ENCODE assay signal across 26 cellular contexts in the genomic region with DNA sequence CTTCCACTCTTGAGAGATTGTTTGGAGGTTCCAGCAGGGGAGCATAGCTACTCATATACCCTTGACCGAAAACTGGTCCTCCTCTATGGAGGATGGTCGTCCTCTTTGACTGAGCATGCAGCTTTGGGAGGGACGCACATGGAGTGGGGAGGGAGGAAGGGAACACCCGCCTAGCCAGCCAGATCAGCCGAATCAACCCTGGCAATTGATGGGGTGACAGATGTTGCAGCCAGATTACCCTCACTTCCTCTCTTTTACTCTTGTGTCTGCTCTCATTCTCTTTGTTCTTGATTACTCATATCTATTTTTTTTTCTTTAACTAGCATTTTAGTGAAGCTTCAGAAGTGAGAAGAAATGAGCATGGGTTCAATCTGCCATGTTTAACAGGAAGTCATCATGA. TPM values are rescaled to one million over a fixed set of nuclear protein-coding genes. Genes with fewer than 3 reads are reported as not detected.
DNase-seq lines count a peak whose midpoint lies in the region; ATAC-seq and TF ChIP-seq lines count a peak whose summit lies in the region.
"Had no signal": no experiment of that assay in that cellular context is flagged by ENCODE, and none has a peak within 500 bp of the region (broad histone marks: within the 10 kb centered on the region; RNA-seq: fewer than 3 reads in every experiment).

No MANE protein-coding gene starts in this region.

- no peaks in the 10 kb centered on the region for H3K79me2 ChIP-seq in DND-41 (ENCODE audit: insufficient read depth, low read length)

- H3K27ac Mint-ChIP-seq in activated T-helper 2 cell treated with anti-CD3 and anti-CD28 coated beads, Interferon-gamma antibody, Interleukin-2, Interleukin-4, amounts not matched to agents 10 μg/mL and 5 μg/mL and 100 μg/mL, durations not matched to agents 14 hours and 24 hours and 36 hours, result peak overlapping the region; percentile 1
- H3K27ac Mint-ChIP-seq: activated naive CD8-positive, alpha-beta T cell; activated T-cell treated with anti-CD3 and anti-CD28 coated beads, Interleukin-2, amount 50 U/mL, for 24 hours; CD4-positive, alpha-beta T cell; nephron progenitor cell; stimulated activated naive CD8-positive, alpha-beta T cell treated with anti-CD3 and anti-CD28 coated beads, Interleukin-15, Interleukin-2, amounts not matched to agents 100 ng/mL and 50 ng/mL, for 24 hours had no signal

- H3K4me3 Mint-ChIP-seq in activated T-helper 2 cell treated with anti-CD3 and anti-CD28 coated beads, Interferon-gamma antibody, Interleukin-2, Interleukin-4, amounts not matched to agents 10 μg/mL and 5 μg/mL and 100 μg/mL, durations not matched to agents 14 hours and 24 hours and 36 hours (ENCODE audit: low read depth), result no peak overlapping the region
- H3K4me3 Mint-ChIP-seq: activated naive CD8-positive, alpha-beta T cell; activated T-cell treated with anti-CD3 and anti-CD28 coated beads, Interleukin-2, amount 50 U/mL, for 24 hours; CD4-positive, alpha-beta T cell; nephron progenitor cell; stimulated activated naive CD8-positive, alpha-beta T cell treated with anti-CD3 and anti-CD28 coated beads, Interleukin-15, Interleukin-2, amounts not matched to agents 100 ng/mL and 50 ng/mL, for 24 hours had no signal

- H3K9me3 Mint-ChIP-seq in activated T-helper 2 cell treated with anti-CD3 and anti-CD28 coated beads, Interferon-gamma antibody, Interleukin-2, Interleukin-4, amounts not matched to agents 10 μg/mL and 5 μg/mL and 100 μg/mL, durations not matched to agents 14 hours and 24 hours and 36 hours, result peaks cover 14% of the 10 kb centered on the region

- no peak overlapping the region for H2AFZ ChIP-seq in DND-41 (ENCODE audit: low read depth, low read length)
- H2AFZ ChIP-seq: GM23248, hepatocyte had no signal

- no peak overlapping the region for H3K27ac ChIP-seq in DND-41 (ENCODE audit: low read length)
- H3K27ac ChIP-seq: gastrocnemius medialis, GM23248, ovary had no signal

- peaks cover 61% of the 10 kb centered on the region for H3K36me3 Mint-ChIP-seq in activated T-helper 2 cell treated with anti-CD3 and anti-CD28 coated beads, Interferon-gamma antibody, Interleukin-2, Interleukin-4, amounts not matched to agents 10 μg/mL and 5 μg/mL and 100 μg/mL, durations not matched to agents 14 hours and 24 hours and 36 hours (ENCODE audit: low read depth)

- no peaks in the 10 kb centered on the region for H3K27me3 ChIP-seq in DND-41 (ENCODE audit: insufficient read depth, low read length, poor library complexity)
- H3K27me3 ChIP-seq: gastrocnemius medialis, hepatocyte, ovary had no signal

- H3K4me1 Mint-ChIP-seq in activated T-helper 2 cell treated with anti-CD3 and anti-CD28 coated beads, Interferon-gamma antibody, Interleukin-2, Interleukin-4, amounts not matched to agents 10 μg/mL and 5 μg/mL and 100 μg/mL, durations not matched to agents 14 hours and 24 hours and 36 hours (ENCODE audit: low read depth), result peaks cover 24% of the 10 kb centered on the region

- H3K36me3 ChIP-seq in DND-41 (ENCODE audit: insufficient read depth, low read length), result peaks cover 27% of the 10 kb centered on the region; the same call in 1 of the 2 replicates
- H3K36me3 ChIP-seq: ovary, thoracic aorta had no signal

- CTCF ChIA-PET in HEK293T (lab: Yijun Ruan, JAX), result no interaction called here

- no peaks in the 10 kb centered on the region for H3K4me1 ChIP-seq in DND-41 (ENCODE audit: insufficient read depth, low read length)

- ATAC-seq in DND-41 (ENCODE audit: insufficient read depth, low read depth), result peak; percentile 33; the same call in 1 of the 3 replicates
- ATAC-seq: gastrocnemius medialis had no signal

- no peaks in the 10 kb centered on the region for H3K27me3 Mint-ChIP-seq in activated T-helper 2 cell treated with anti-CD3 and anti-CD28 coated beads, Interferon-gamma antibody, Interleukin-2, Interleukin-4, amounts not matched to agents 10 μg/mL and 5 μg/mL and 100 μg/mL, durations not matched to agents 14 hours and 24 hours and 36 hours (ENCODE audit: low read depth)
- H3K27me3 Mint-ChIP-seq: activated naive CD8-positive, alpha-beta T cell; activated T-cell treated with anti-CD3 and anti-CD28 coated beads, Interleukin-2, amount 50 U/mL, for 24 hours; CD4-positive, alpha-beta T cell; stimulated activated naive CD8-positive, alpha-beta T cell treated with anti-CD3 and anti-CD28 coated beads, Interleukin-15, Interleukin-2, amounts not matched to agents 100 ng/mL and 50 ng/mL, for 24 hours had no signal

- H3K9me3 ChIP-seq in DND-41 (ENCODE audit: insufficient read depth, low read length, severe bottlenecking), result no peaks in the 10 kb centered on the region
- H3K9me3 ChIP-seq: gastrocnemius medialis, ovary, thoracic aorta had no signal

- TF ChIP-seq CTCF in DND-41 (IDR thresholded peaks at IDR 0.05; ENCODE audit: borderline replicate concordance, extremely low read depth, low read length, poor library complexity, severe bottlenecking), result no peak

- no peak overlapping the region for H3K4me3 ChIP-seq in DND-41 (ENCODE audit: low read depth in 1 of 2, low read length in 2 of 2)
- H3K4me3 ChIP-seq: gastrocnemius medialis, GM23248, hepatocyte, lung, ovary, skin epidermis, thoracic aorta had no signal

- no peak overlapping the region for H3K4me2 ChIP-seq in DND-41 (ENCODE audit: insufficient read depth, low read length)

- H4K20me1 ChIP-seq in DND-41 (ENCODE audit: insufficient read depth, low read length), result no peaks in the 10 kb centered on the region

- POLR2A ChIA-PET in HEK293T (lab: Yijun Ruan, JAX), result no interaction called here

- DNase-seq in SIG-M5 treated with dmso at 0.1 percent for 504 hours (lab: John Stamatoyannopoulos, UW; ENCODE audit: unreplicated experiment) (peak; percentile 11), SIG-M5 (lab: John Stamatoyannopoulos, UW) (no peak), DND-41 (no peak), OCI-M1 (lab: John Stamatoyannopoulos, UW) (peak; percentile 96), NCI-H226 (no peak), midbrain (lab: John Stamatoyannopoulos, UW) (no peak), HEK293T (ENCODE audit: extremely low spot score) (no peak)
- DNase-seq in activated T-helper 2 cell treated with anti-CD3 and anti-CD28 coated beads, Interferon-gamma antibody, Interleukin-2, Interleukin-4, amounts not matched to agents 10 μg/mL and 5 μg/mL and 100 μg/mL, durations not matched to agents 14 hours and 24 hours and 36 hours (ENCODE audit: low spot score), result no peak
- DNase-seq: 8988T; activated CD4-positive, CD25-positive, alpha-beta regulatory T cell; activated T-cell treated with anti-CD3 and anti-CD28 coated beads, Interleukin-2, amount 50 U/mL, for 24 hours; caudate nucleus; CD4-positive, alpha-beta T cell; gastrocnemius medialis; GM23248; NCI-H1105; NCI-H2029; nephron progenitor cell; ovary; T-helper 9 cell had no signal

- no peak overlapping the region for H3K9ac ChIP-seq in DND-41 (ENCODE audit: low read depth, low read length)
- H3K9ac ChIP-seq: GM23248 had no signal

- intact Hi-C loops in activated T-helper 2 cell treated with anti-CD3 and anti-CD28 coated beads, Interferon-gamma antibody, Interleukin-2, Interleukin-4, amounts not matched to agents 10 μg/mL and 5 μg/mL and 100 μg/mL, durations not matched to agents 14 hours and 24 hours and 36 hours (cut with micrococcal nuclease), result no loop called here

TF ChIP-seq in HEK293T, 16 proteins besides CTCF, POLR2A, EP300 and RAD21:
- TF ChIP-seq SP1 (IDR thresholded peaks at IDR 0.05) (no peak), FOXA1 (IDR thresholded peaks at IDR 0.05) (no peak), CTBP1 (IDR thresholded peaks at IDR 0.05; ENCODE audit: borderline replicate concordance) (no peak), HDGF (IDR thresholded peaks at IDR 0.05; ENCODE audit: borderline replicate concordance) (no peak), FOXK2 (IDR thresholded peaks at IDR 0.05) (no peak), FOXM1 (IDR thresholded peaks at IDR 0.05; ENCODE audit: borderline replicate concordance) (no peak), ELF4 (IDR thresholded peaks at IDR 0.05) (no peak), SUZ12 (IDR thresholded peaks at IDR 0.05) (no peak), L3MBTL2 (conservative IDR thresholded peaks at IDR 0.05) (no peak), NFRKB (IDR thresholded peaks at IDR 0.05) (no peak), BHLHE40 (IDR thresholded peaks at IDR 0.05; ENCODE audit: borderline replicate concordance) (no peak), TARDBP (IDR thresholded peaks at IDR 0.05) (no peak), LEF1 (IDR thresholded peaks at IDR 0.05; ENCODE audit: borderline replicate concordance) (no peak), ZNF384 (IDR thresholded peaks at IDR 0.05) (no peak), ARNT (IDR thresholded peaks at IDR 0.05) (no peak)
- TF ChIP-seq, protein P1, sequence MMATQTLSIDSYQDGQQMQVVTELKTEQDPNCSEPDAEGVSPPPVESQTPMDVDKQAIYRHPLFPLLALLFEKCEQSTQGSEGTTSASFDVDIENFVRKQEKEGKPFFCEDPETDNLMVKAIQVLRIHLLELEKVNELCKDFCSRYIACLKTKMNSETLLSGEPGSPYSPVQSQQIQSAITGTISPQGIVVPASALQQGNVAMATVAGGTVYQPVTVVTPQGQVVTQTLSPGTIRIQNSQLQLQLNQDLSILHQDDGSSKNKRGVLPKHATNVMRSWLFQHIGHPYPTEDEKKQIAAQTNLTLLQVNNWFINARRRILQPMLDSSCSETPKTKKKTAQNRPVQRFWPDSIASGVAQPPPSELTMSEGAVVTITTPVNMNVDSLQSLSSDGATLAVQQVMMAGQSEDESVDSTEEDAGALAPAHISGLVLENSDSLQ (IDR thresholded peaks at IDR 0.05), result no peak

RNA-seq across cellular contexts. Expression of a gene that starts 19.6 kb away (rescaled TPM):
- 29.5 and 32.5 TPM in 2 replicates for total RNA-seq in activated T-helper 2 cell treated with anti-CD3 and anti-CD28 coated beads, Interferon-gamma antibody, Interleukin-2, Interleukin-4, amounts not matched to agents 10 μg/mL and 5 μg/mL and 100 μg/mL, durations not matched to agents 14 hours and 24 hours and 36 hours

Comparison
In these comparisons a context has a peak if more than half of its experiments do, and no peak if none do; other contexts are left out.
1. DNase-seq: peak in SIG-M5 treated with dmso at 0.1 percent for 504 hours (single experiment) and OCI-M1 (single experiment); none in SIG-M5 (single experiment), DND-41 (single experiment), activated T-helper 2 cell treated with anti-CD3 and anti-CD28 coated beads, Interferon-gamma antibody, Interleukin-2, Interleukin-4, amounts not matched to agents 10 μg/mL and 5 μg/mL and 100 μg/mL, durations not matched to agents 14 hours and 24 hours and 36 hours (single experiment), NCI-H226 (single experiment), midbrain (single experiment) and HEK293T (single experiment).